Comparison of ENCODE assay signal across 8 cellular contexts in the genomic region with DNA sequence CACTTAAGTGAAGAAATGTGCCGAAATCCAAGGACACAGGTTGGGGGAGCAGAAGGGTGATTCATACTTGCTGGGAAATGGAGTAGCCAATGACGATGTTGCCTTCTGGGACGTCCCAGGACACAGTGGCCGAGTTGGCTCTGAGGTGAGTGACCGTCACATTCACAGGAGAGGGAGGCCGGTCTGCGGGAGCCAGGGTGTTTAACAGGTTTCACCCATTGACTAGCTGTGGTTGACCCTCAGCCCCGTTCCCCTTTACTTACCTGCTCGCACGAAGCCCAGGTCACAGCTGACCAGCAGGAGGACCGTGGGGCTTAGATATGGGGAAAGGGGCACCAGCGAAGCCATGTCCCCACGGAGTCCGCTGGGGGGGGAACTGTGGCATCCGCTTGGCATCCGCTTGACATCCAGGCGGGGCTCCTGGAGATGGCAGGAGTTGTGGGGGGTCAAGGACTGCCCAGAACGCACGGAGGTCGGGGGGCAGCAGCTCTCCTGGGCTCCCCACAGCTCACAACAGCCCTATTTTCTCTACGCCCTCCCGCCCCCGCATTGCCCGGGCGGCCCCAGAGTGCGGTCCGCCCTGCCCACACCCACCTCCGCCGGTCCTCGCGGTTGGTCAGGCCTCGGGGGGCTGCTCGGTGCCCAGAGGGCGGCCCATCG. TPM values are rescaled to one million over a fixed set of nuclear protein-coding genes. Genes with fewer than 3 reads are reported as not detected.
DNase-seq lines count a peak whose midpoint lies in the region; ATAC-seq, FAIRE-seq and TF ChIP-seq lines count a peak whose summit lies in the region.

No MANE protein-coding gene starts in this region.

- H3K9me3 ChIP-seq in HEK293 (ENCODE audit: control insufficient read depth, insufficient read depth, low read depth, low read length) (no peaks in the 10 kb centered on the region), astrocyte (ENCODE audit: insufficient read depth, low read depth, low read length) (no peaks in the 10 kb centered on the region), skeletal muscle tissue (ENCODE audit: control insufficient read depth in 3 of 3, low read length in 3 of 3) (no peaks in the 10 kb centered on the region)

- no peaks in the 10 kb centered on the region for H4K20me1 ChIP-seq in astrocyte (ENCODE audit: insufficient read depth, low read length)

- H3K9ac ChIP-seq in astrocyte (ENCODE audit: low read length) (peak overlapping the region; percentile 84), skeletal muscle tissue (ENCODE audit: low read depth in 1 of 3, low read length in 3 of 3) (peak overlapping the region in 2 of 3 donors; percentile 68 to 76)

- H3K27ac Mint-ChIP-seq in astrocyte (ENCODE audit: unreplicated experiment): peak overlapping the region; percentile 29

- H3K4me3 ChIP-seq in HEK293 (ENCODE audit: low read depth, low read length) (peak overlapping the region; percentile 65), astrocyte (ENCODE audit: insufficient read depth, low read depth, low read length) (peak overlapping the region; percentile 66), skeletal muscle tissue (ENCODE audit: low read length in 3 of 3) (peak overlapping the region; percentile 62 to 72 (median 64))

- POLR2A ChIA-PET in HEK293 (lab: Yijun Ruan, JAX): interaction anchor here (1.6 kb wide), 1 partner anchor 64 kb away, joined by 4 read pairs; no protein-coding TSS in a partner anchor

- H2AFZ ChIP-seq in astrocyte (ENCODE audit: low read depth, low read length): peak overlapping the region; percentile 82

- TF ChIP-seq CTCF in HEK293 (tag by site-specific recombination; IDR thresholded peaks at IDR 0.05) (no peak), astrocyte (IDR thresholded peaks at IDR 0.05; ENCODE audit: insufficient read depth, low read depth, low read length) (no peak)

- H3K27me3 ChIP-seq in astrocyte (ENCODE audit: insufficient read depth, low read length): no peaks in the 10 kb centered on the region
- H3K27me3 ChIP-seq in skeletal muscle tissue (ENCODE audit: control insufficient read depth in 3 of 3, insufficient read depth in 3 of 3, low read length in 3 of 3): peaks cover 11 to 26% (median 23%) of the 10 kb centered on the region in 3 donors

- DNase-seq in astrocyte (ENCODE audit: low read depth): peak; percentile 64
- peak; percentile 20 for DNase-seq in iPS-NIHi11 (ENCODE audit: low spot score)
- DNase-seq in stimulated activated CD4-positive, alpha-beta T cell treated with anti-CD3 and anti-CD28 coated beads, Interleukin-4, amount 100 ng/mL, for 4 hours: no peak
- DNase-seq in NCI-H524 treated with DMSO at 0.1 percent for 48 hours (lab: John Stamatoyannopoulos, UW): no peak
- DNase-seq in RPMI8226: no peak

- H3K4me2 ChIP-seq in astrocyte (ENCODE audit: low read length): peak overlapping the region; percentile 96

- ATAC-seq in GM21447 (IDR thresholded peaks at IDR 0.05; ENCODE audit: unreplicated experiment): no peak

- H3K27ac ChIP-seq in HEK293 (ENCODE audit: extremely low read depth, low read depth, low read length): peak overlapping the region; percentile 56; the same call in 1 of the 2 replicates
- H3K27ac ChIP-seq in astrocyte (ENCODE audit: low read depth, low read length): peak overlapping the region; percentile 27
- H3K27ac ChIP-seq in skeletal muscle tissue (ENCODE audit: low read depth, low read length): no peak overlapping the region

- no peaks in the 10 kb centered on the region for H3K79me2 ChIP-seq in astrocyte (ENCODE audit: insufficient read depth, low read length)

- H3K4me1 Mint-ChIP-seq in astrocyte (ENCODE audit: low read depth, unreplicated experiment): no peaks in the 10 kb centered on the region

- H3K27me3 Mint-ChIP-seq in astrocyte (ENCODE audit: low read depth, unreplicated experiment): peaks cover 23% of the 10 kb centered on the region

- H3K4me1 ChIP-seq in HEK293 (ENCODE audit: control insufficient read depth, insufficient read depth, low read length) (peaks cover 3% of the 10 kb centered on the region; the same call in 1 of the 2 replicates), astrocyte (ENCODE audit: insufficient read depth, low read length) (peaks cover 9% of the 10 kb centered on the region), skeletal muscle tissue (ENCODE audit: control insufficient read depth in 3 of 3, insufficient read depth in 3 of 3, low read length in 3 of 3) (peaks cover 10 to 20% (median 19%) of the 10 kb centered on the region in 3 donors)

- CTCF ChIA-PET in HEK293 (lab: Yijun Ruan, JAX): interaction anchor here (0.6 kb wide), 2 partner anchors 38 to 125 kb away, joined by 3 to 8 read pairs; no protein-coding TSS in a partner anchor

- H3K9me3 Mint-ChIP-seq in astrocyte (ENCODE audit: unreplicated experiment): peaks cover 4% of the 10 kb centered on the region

- peaks cover 2% of the 10 kb centered on the region for H3K36me3 Mint-ChIP-seq in astrocyte (ENCODE audit: low read depth, unreplicated experiment)

- H3K4me3 Mint-ChIP-seq in astrocyte (ENCODE audit: unreplicated experiment): peak overlapping the region; percentile 77

- H3K36me3 ChIP-seq in HEK293 (ENCODE audit: control insufficient read depth in 2 of 2, insufficient read depth in 1 of 2, low read length in 2 of 2) (peaks cover 0 to 3% of the 10 kb centered on the region in 2 experiments; a peak in 1 of 3 replicates), astrocyte (ENCODE audit: insufficient read depth, low read length) (no peaks in the 10 kb centered on the region), skeletal muscle tissue (ENCODE audit: control insufficient read depth in 3 of 3, insufficient read depth in 3 of 3, low read length in 3 of 3) (no peaks in the 10 kb centered on the region)

- FAIRE-seq in astrocyte (lab: Jason Lieb, UNC): no peak

TF ChIP-seq in HEK293, 187 proteins besides CTCF, POLR2A, EP300 and RAD21:
- TF ChIP-seq KLF1 (tag by site-specific recombination; IDR thresholded peaks at IDR 0.05) (0 out of 2 replicates have a peak, but pooled peaks have one; percentile 20), ZBTB8A (tag by site-specific recombination; IDR thresholded peaks at IDR 0.05) (peak; percentile 28; the same call in 1 of the 2 replicates), SP3 (tag by site-specific recombination; IDR thresholded peaks at IDR 0.05) (no peak; the same call in 1 of the 2 replicates), ZNF549 (tag by site-specific recombination; IDR thresholded peaks at IDR 0.05) (no peak), ZFHX2 (tag by site-specific recombination; conservative IDR thresholded peaks at IDR 0.05) (peak; percentile 59), SCRT2 (tag by site-specific recombination; IDR thresholded peaks at IDR 0.05) (0 out of 2 replicates have a peak, but pooled peaks have one; percentile 41), ZNF664 (tag by site-specific recombination; IDR thresholded peaks at IDR 0.05) (no peak), ZNF555 (tag by site-specific recombination; conservative IDR thresholded peaks at IDR 0.05) (no peak), ZNF214 (tag by site-specific recombination; IDR thresholded peaks at IDR 0.05; ENCODE audit: borderline replicate concordance) (no peak), EGR2 (tag by site-specific recombination; IDR thresholded peaks at IDR 0.05; ENCODE audit: low read depth) (0 out of 2 replicates have a peak, but pooled peaks have one; percentile 16), ZNF777 (tag by site-specific recombination; IDR thresholded peaks at IDR 0.05; ENCODE audit: borderline replicate concordance) (no peak), ZBTB17 (tag by site-specific recombination; IDR thresholded peaks at IDR 0.05) (no peak), ZBTB20 (tag by site-specific recombination; IDR thresholded peaks at IDR 0.05) (no peak), GLIS2 (tag by site-specific recombination; IDR thresholded peaks at IDR 0.05) (peak; percentile 70)
- TF ChIP-seq, protein P1, sequence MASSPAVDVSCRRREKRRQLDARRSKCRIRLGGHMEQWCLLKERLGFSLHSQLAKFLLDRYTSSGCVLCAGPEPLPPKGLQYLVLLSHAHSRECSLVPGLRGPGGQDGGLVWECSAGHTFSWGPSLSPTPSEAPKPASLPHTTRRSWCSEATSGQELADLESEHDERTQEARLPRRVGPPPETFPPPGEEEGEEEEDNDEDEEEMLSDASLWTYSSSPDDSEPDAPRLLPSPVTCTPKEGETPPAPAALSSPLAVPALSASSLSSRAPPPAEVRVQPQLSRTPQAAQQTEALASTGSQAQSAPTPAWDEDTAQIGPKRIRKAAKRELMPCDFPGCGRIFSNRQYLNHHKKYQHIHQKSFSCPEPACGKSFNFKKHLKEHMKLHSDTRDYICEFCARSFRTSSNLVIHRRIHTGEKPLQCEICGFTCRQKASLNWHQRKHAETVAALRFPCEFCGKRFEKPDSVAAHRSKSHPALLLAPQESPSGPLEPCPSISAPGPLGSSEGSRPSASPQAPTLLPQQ (tag by site-specific recombination; IDR thresholded peaks at IDR 0.05): no peak
- TF ChIP-seq, protein P2, sequence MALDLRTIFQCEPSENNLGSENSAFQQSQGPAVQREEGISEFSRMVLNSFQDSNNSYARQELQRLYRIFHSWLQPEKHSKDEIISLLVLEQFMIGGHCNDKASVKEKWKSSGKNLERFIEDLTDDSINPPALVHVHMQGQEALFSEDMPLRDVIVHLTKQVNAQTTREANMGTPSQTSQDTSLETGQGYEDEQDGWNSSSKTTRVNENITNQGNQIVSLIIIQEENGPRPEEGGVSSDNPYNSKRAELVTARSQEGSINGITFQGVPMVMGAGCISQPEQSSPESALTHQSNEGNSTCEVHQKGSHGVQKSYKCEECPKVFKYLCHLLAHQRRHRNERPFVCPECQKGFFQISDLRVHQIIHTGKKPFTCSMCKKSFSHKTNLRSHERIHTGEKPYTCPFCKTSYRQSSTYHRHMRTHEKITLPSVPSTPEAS (tag by site-specific recombination; IDR thresholded peaks at IDR 0.05): no peak
- TF ChIP-seq, protein P3, sequence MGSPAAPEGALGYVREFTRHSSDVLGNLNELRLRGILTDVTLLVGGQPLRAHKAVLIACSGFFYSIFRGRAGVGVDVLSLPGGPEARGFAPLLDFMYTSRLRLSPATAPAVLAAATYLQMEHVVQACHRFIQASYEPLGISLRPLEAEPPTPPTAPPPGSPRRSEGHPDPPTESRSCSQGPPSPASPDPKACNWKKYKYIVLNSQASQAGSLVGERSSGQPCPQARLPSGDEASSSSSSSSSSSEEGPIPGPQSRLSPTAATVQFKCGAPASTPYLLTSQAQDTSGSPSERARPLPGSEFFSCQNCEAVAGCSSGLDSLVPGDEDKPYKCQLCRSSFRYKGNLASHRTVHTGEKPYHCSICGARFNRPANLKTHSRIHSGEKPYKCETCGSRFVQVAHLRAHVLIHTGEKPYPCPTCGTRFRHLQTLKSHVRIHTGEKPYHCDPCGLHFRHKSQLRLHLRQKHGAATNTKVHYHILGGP (tag by site-specific recombination; IDR thresholded peaks at IDR 0.05): no peak

RNA-seq across cellular contexts. Expression of a gene that starts 0.6 kb away (rescaled TPM):
- total RNA-seq in astrocyte (6.9 and 7.3 TPM in 2 replicates), skeletal muscle tissue (5.2 TPM)

RNA-seq across cellular contexts. Expression of a gene that starts 2.2 kb away (rescaled TPM):
- total RNA-seq in astrocyte: not detected in 2 replicates
- total RNA-seq in skeletal muscle tissue: not detected

RNA-seq across cellular contexts. Expression of a gene that starts 4.9 kb away (rescaled TPM):
- total RNA-seq in astrocyte: 15.4 and 17.6 TPM in 2 replicates
- total RNA-seq in skeletal muscle tissue: 21.4 TPM

RNA-seq across cellular contexts. Expression of a gene that starts 52.2 kb away (rescaled TPM):
- total RNA-seq in astrocyte: 1.4 and 1.9 TPM in 2 replicates
- total RNA-seq in skeletal muscle tissue: not detected

Comparison
In these comparisons a context has a peak if more than half of its experiments do, and no peak if none do; other contexts are left out.
1. DNase-seq: peak in astrocyte (single experiment) and iPS-NIHi11 (single experiment); none in stimulated activated CD4-positive, alpha-beta T cell treated with anti-CD3 and anti-CD28 coated beads, Interleukin-4, amount 100 ng/mL, for 4 hours (0 of 2), NCI-H524 treated with DMSO at 0.1 percent for 48 hours (single experiment) and RPMI8226 (single experiment).
2. Peak in every context shown above with its lines, with median percentiles within 50 percentile points of each other: H3K4me3 ChIP-seq.